In the genomic region with DNA sequence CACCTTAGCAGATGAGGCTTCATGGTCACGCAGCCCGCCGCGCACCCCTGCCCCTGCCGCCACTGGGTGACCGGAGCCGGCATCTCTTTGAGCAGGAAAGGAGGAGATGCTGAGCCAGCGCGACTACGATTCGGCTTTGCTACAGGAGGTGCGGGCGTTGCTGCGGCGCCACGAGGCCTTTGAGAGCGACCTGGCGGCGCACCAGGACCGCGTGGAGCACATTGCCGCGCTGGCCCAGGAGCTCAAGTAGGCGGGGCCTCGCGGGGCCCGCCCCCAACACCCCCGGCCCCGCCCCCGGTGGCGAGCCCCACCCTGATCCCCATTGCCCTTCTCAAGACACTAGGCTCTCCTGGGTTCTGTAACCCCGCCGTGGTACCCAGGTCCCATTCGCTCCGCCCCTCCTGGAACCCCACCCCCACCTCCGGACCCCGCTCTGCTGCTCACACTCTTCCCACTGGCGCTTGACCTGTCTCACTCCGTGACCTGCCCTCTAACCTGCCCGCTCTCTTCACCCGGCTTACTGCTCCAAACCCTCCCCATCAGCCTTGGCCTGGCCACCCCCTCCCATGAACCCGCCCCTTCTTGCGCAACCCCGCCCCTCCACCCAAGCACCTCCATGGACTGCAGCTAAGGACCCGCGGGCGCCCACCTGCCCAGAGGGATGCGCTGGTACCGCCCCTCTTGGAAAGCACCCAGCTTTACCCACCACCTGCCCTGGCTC, we compare ENCODE assay signal across 10 cellular contexts. TPM values are rescaled to one million over a fixed set of nuclear protein-coding genes. Genes with fewer than 3 reads are reported as not detected.
DNase-seq lines count a peak whose midpoint lies in the region; ATAC-seq and TF ChIP-seq lines count a peak whose summit lies in the region.
"Had no signal": no experiment of that assay in that cellular context is flagged by ENCODE, and none has a peak within 500 bp of the region (broad histone marks: within the 10 kb centered on the region; RNA-seq: fewer than 3 reads in every experiment).

No MANE protein-coding gene starts in this region.

- H3K27ac Mint-ChIP-seq in HFFc6 = no peak overlapping the region

- DNase-seq in HUDEP-2 (lab: John Stamatoyannopoulos, UW; ENCODE audit: unreplicated experiment in 76 of 76) (peak in 44 of 76 experiments; percentile 3 to 62 (median 32)), C1 segment of cervical spinal cord (lab: John Stamatoyannopoulos, UW) (no peak), HFFc6 (no peak)
- peak; percentile 35 for DNase-seq in activated CD8-positive, alpha-beta memory T cell treated with anti-CD3 and anti-CD28 coated beads, Interleukin-2, amount 50 U/mL, for 4 hours
- peak; percentile 37 to 42 for DNase-seq in stimulated activated CD4-positive, alpha-beta T cell treated with anti-CD3 and anti-CD28 coated beads, Interleukin-4, amount 100 ng/mL, for 4 hours
- DNase-seq: NCI-H345, trophoblast cell had no signal

- ATAC-seq in gastroesophageal sphincter (peak; percentile 63), HG03460 (IDR thresholded peaks at IDR 0.05; ENCODE audit: unreplicated experiment) (no peak), GM19035 (IDR thresholded peaks at IDR 0.05; ENCODE audit: unreplicated experiment) (no peak)

- TF ChIP-seq CTCF in gastroesophageal sphincter (IDR thresholded peaks at IDR 0.05) (no peak), HFFc6 (IDR thresholded peaks at IDR 0.05) (no peak)

- H3K36me3 Mint-ChIP-seq in HFFc6 (ENCODE audit: low read depth) = no peaks in the 10 kb centered on the region

- H3K4me3 ChIP-seq in gastroesophageal sphincter = peak overlapping the region in 1 of 2 donors; percentile 14

- no peak for TF ChIP-seq POLR2A in gastroesophageal sphincter (IDR thresholded peaks at IDR 0.05)

- no peaks in the 10 kb centered on the region for H3K4me1 Mint-ChIP-seq in HFFc6 (ENCODE audit: low read depth)

- H3K9me3 Mint-ChIP-seq in HFFc6 = no peaks in the 10 kb centered on the region

- H3K27me3 Mint-ChIP-seq in HFFc6 (ENCODE audit: insufficient read depth) = peaks cover 24% of the 10 kb centered on the region

- no peak overlapping the region for H3K4me3 Mint-ChIP-seq in HFFc6

- WGBS in gastroesophageal sphincter (ENCODE audit: low coverage in 1 of 2), 2 donors = 0 to 12% methylated on average over 3 of the region's 49 CpGs

- H3K36me3 ChIP-seq in gastroesophageal sphincter = peaks cover 0 to 16% of the 10 kb centered on the region in 2 donors

- H3K4me1 ChIP-seq in gastroesophageal sphincter = peaks cover 0 to 15% (median 6%) of the 10 kb centered on the region in 3 donors

- H3K27ac ChIP-seq in gastroesophageal sphincter = no peak overlapping the region

- no peaks in the 10 kb centered on the region for H3K9me3 ChIP-seq in gastroesophageal sphincter

- TF ChIP-seq EP300 in gastroesophageal sphincter (IDR thresholded peaks at IDR 0.05) = no peak

- peaks cover 20% of the 10 kb centered on the region for H3K27me3 ChIP-seq in gastroesophageal sphincter

RNA-seq across cellular contexts. Expression of a gene that starts 9.1 kb away (rescaled TPM):
- total RNA-seq in gastroesophageal sphincter = 100 to 1,000 TPM in 1 of 4 donors, 10 to 100 TPM in 3; 65.1 to 114 (median 88.4) TPM
- total RNA-seq in HFFc6 (2021; fragmentation: NEBNext Ultra II Directional; extraction: Animal tissue kit (Norgen Biotek cat#: 25700)) = 10 to 100 TPM in 2 of 6 experiments, 1 to 10 TPM in 4; 5.2 to 20.0 (median 6.6) TPM

RNA-seq across cellular contexts. Expression of a gene that starts 12.6 kb away (rescaled TPM):
- total RNA-seq in gastroesophageal sphincter = not detected
- under 1 TPM in 4 of 6 experiments, not detected in 2; 0.07 to 0.24 (median 0.10) TPM for total RNA-seq in HFFc6 (2021; fragmentation: NEBNext Ultra II Directional; extraction: Animal tissue kit (Norgen Biotek cat#: 25700))

RNA-seq across cellular contexts. Expression of a gene that starts 13.5 kb away (rescaled TPM):
- 10 to 100 TPM in 2 of 4 donors, 1 to 10 TPM in 2; 5.9 to 12.1 (median 10.4) TPM for total RNA-seq in gastroesophageal sphincter
- total RNA-seq in HFFc6 (2021; fragmentation: NEBNext Ultra II Directional; extraction: Animal tissue kit (Norgen Biotek cat#: 25700)) = 10 to 100 TPM; 15.4 to 23.3 (median 18.6) TPM

RNA-seq across cellular contexts. Expression of a gene that starts 33.6 kb away (rescaled TPM):
- total RNA-seq in gastroesophageal sphincter = 1 to 10 TPM in 3 of 4 donors, under 1 TPM in 1; 0.27 to 1.2 (median 1.1) TPM
- under 1 TPM; 0.19 to 0.66 (median 0.37) TPM for total RNA-seq in HFFc6 (2021; fragmentation: NEBNext Ultra II Directional; extraction: Animal tissue kit (Norgen Biotek cat#: 25700))

RNA-seq across cellular contexts. Expression of a gene that starts 33.7 kb away (rescaled TPM):
- 10 to 100 TPM; 28.1 to 41.7 (median 33.9) TPM for total RNA-seq in gastroesophageal sphincter
- total RNA-seq in HFFc6 (2021; fragmentation: NEBNext Ultra II Directional; extraction: Animal tissue kit (Norgen Biotek cat#: 25700)) = 10 to 100 TPM; 25.8 to 27.4 (median 26.5) TPM

Comparison
In these comparisons a context has a peak if more than half of its experiments do, and no peak if none do; other contexts are left out.
1. DNase-seq: peak in HUDEP-2 (44 of 76), activated CD8-positive, alpha-beta memory T cell treated with anti-CD3 and anti-CD28 coated beads, Interleukin-2, amount 50 U/mL, for 4 hours (single experiment) and stimulated activated CD4-positive, alpha-beta T cell treated with anti-CD3 and anti-CD28 coated beads, Interleukin-4, amount 100 ng/mL, for 4 hours (2 of 2); none in C1 segment of cervical spinal cord (0 of 14) and HFFc6 (single experiment).